9 cellular contexts compared by ENCODE assay signal in the genomic region with DNA sequence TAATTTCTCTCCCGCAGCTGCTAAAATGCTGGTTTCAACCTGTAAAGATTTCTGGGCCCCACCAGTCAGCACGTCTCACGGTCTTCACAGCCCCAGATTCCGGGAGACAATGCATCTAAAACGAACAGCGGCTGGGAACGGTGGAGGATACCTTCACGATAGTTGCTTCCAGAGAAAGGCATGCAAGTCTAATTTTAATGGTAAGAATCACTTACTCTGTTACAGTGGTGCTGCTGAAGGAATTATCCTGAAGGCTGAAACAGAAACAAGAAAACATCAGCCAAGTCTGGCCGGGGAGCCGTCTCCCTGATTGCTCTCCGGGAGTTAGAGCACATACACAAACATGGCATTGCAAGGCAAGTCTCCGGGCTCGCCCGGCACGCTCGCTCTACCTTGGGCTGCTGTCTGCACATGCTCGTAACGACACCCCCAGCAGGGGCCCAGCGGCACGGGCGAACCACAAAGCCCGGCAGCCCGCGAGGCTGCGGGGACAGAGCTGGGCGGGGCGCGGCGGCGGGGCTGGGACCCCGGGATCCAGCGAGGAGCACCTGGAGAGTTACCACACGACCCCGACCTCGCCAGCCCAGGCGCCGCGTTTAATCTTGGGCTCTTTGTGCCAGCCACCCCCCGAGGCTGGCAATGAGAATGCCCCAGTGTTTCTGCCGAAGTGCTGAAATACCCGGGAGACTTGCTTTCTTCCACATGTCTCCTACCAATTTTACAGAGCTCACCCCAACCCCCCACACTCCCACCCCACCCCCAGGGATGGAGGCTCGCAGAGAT. TPM values are rescaled to one million over a fixed set of nuclear protein-coding genes. Genes with fewer than 3 reads are reported as not detected.
DNase-seq lines count a peak whose midpoint lies in the region; ATAC-seq, FAIRE-seq and TF ChIP-seq lines count a peak whose summit lies in the region.
"Had no signal": no experiment of that assay in that cellular context is flagged by ENCODE, and none has a peak within 500 bp of the region (broad histone marks: within the 10 kb centered on the region; RNA-seq: fewer than 3 reads in every experiment).

A gene (minus strand): TSS at position 366 of the 783 bp plus-strand sequence. CDS start 89 bp downstream, at position 277.

- H3K4me1 ChIP-seq in NT2/D1 (ENCODE audit: insufficient read depth, insufficient read length) (no peaks in the 10 kb centered on the region), keratinocyte (ENCODE audit: control insufficient read depth, extremely low read depth, insufficient read depth, low read length) (peaks cover 7% of the 10 kb centered on the region), small intestine (ENCODE audit: control insufficient read depth in 2 of 2, insufficient read depth in 1 of 2, low read depth in 1 of 2, low read length in 1 of 2) (peaks cover 0 to 3% of the 10 kb centered on the region in 2 donors)

- H3K9ac ChIP-seq in NT2/D1 (ENCODE audit: insufficient read length, low read depth) = peak within 1 kb of the TSS; percentile 72
- peak within 1 kb of the TSS; percentile 35 for H3K9ac ChIP-seq in keratinocyte (ENCODE audit: control insufficient read depth, extremely low read depth, insufficient read depth, low read length)

- WGBS in small intestine, 3 donors = 1 to 3% (median 1%) methylated on average over 37 to 42 of the region's 42 CpGs

- H3K36me3 ChIP-seq in NT2/D1 (ENCODE audit: insufficient read depth, insufficient read length, low read length) (no peaks in the 10 kb centered on the region), keratinocyte (ENCODE audit: control insufficient read depth in 2 of 2, extremely low read depth in 1 of 2, insufficient read depth in 2 of 2, low read length in 2 of 2) (no peaks in the 10 kb centered on the region), small intestine (ENCODE audit: control insufficient read depth in 2 of 2, insufficient read depth in 2 of 2, low read length in 2 of 2) (no peaks in the 10 kb centered on the region)

- peak; percentile 80 for FAIRE-seq in keratinocyte (lab: Jason Lieb, UNC)
- no peak for FAIRE-seq in small intestine (lab: Jason Lieb, UNC)
- FAIRE-seq: TTC549 had no signal

- H3K27ac ChIP-seq in keratinocyte (ENCODE audit: control insufficient read depth, insufficient read depth, low read length) (no peak within 1 kb of the TSS), small intestine (ENCODE audit: low read depth in 1 of 2, low read length in 1 of 2) (peak within 1 kb of the TSS in 1 of 2 donors; percentile 77)

- peak; percentile 68 for DNase-seq in DMS53 treated with DMSO at 0.1 percent for 48 hours (lab: John Stamatoyannopoulos, UW; ENCODE audit: unreplicated experiment)
- peak; percentile 40 for DNase-seq in NT2/D1 (ENCODE audit: low read depth, low spot score)
- DNase-seq in cerebellar cortex (ENCODE audit: low spot score) = peak; percentile 84
- DNase-seq in keratinocyte (ENCODE audit: low read depth, low spot score) = no peak
- DNase-seq in small intestine = peak; percentile 49

- H3K4me3 ChIP-seq in NT2/D1 (ENCODE audit: insufficient read length, low read depth) = peak within 1 kb of the TSS; percentile 44
- peak within 1 kb of the TSS; percentile 28 to 75 (median 73) for H3K4me3 ChIP-seq in keratinocyte (ENCODE audit: control insufficient read depth in 2 of 3, extremely low read depth in 1 of 3, insufficient read depth in 2 of 3, low read depth in 1 of 3, low read length in 3 of 3)
- peak within 1 kb of the TSS; percentile 12 to 42 for H3K4me3 ChIP-seq in small intestine (ENCODE audit: low read depth in 1 of 2, low read length in 2 of 2)

- H3K27me3 ChIP-seq in NT2/D1 (ENCODE audit: insufficient read depth, insufficient read length) (no peaks in the 10 kb centered on the region), keratinocyte (ENCODE audit: control insufficient read depth, extremely low read depth, insufficient read depth, low read length) (no peaks in the 10 kb centered on the region), small intestine (ENCODE audit: control insufficient read depth in 2 of 2, insufficient read depth in 2 of 2, low read length in 2 of 2) (peaks cover 0 to 2% of the 10 kb centered on the region in 2 donors)

- dilution Hi-C loops in keratinocyte (cut with MboI; ENCODE audit: extremely low pct_ligation_motif_present, low sequenced_read_pairs) = no loop called here

- ATAC-seq in HG02970 (IDR thresholded peaks at IDR 0.05; ENCODE audit: low FRiP score, unreplicated experiment) (peak; percentile 70), HG02588 (IDR thresholded peaks at IDR 0.05; ENCODE audit: unreplicated experiment) (no peak), HG03025 (IDR thresholded peaks at IDR 0.05; ENCODE audit: low FRiP score, unreplicated experiment) (no peak)

- peak within 1 kb of the TSS; percentile 94 for H2AFZ ChIP-seq in keratinocyte (ENCODE audit: control insufficient read depth, low read length)

- H3K9me1 ChIP-seq in keratinocyte (ENCODE audit: control insufficient read depth, extremely low read depth, insufficient read depth, low read length) = no peaks in the 10 kb centered on the region

- peak within 1 kb of the TSS; percentile 96 for H3K4me2 ChIP-seq in keratinocyte (ENCODE audit: control insufficient read depth, extremely low read depth, insufficient read depth, low read depth, low read length)

- no peaks in the 10 kb centered on the region for H3K79me2 ChIP-seq in keratinocyte (ENCODE audit: control insufficient read depth, insufficient read depth, low read length)

- TF ChIP-seq CTCF in keratinocyte (optimal IDR thresholded peaks at IDR 0.05 in 1 of 3, IDR thresholded peaks at IDR 0.05 in 1 of 3, conservative IDR thresholded peaks at IDR 0.05 in 1 of 3; ENCODE audit: extremely low read depth in 1 of 3, insufficient read depth in 2 of 3, low read length in 3 of 3) = no peak

- H3K9me3 ChIP-seq in NT2/D1 (ENCODE audit: insufficient read depth, low read length) (no peaks in the 10 kb centered on the region), keratinocyte (ENCODE audit: control insufficient read depth, low read depth, low read length) (no peaks in the 10 kb centered on the region), small intestine (ENCODE audit: control insufficient read depth, low read depth) (no peaks in the 10 kb centered on the region)

- no peaks in the 10 kb centered on the region for H4K20me1 ChIP-seq in keratinocyte (ENCODE audit: control insufficient read depth, extremely low read depth, insufficient read depth, low read length)

RNA-seq across cellular contexts. Expression of the gene that starts here (rescaled TPM):
- polyA plus RNA-seq in keratinocyte = 0.08 to 1.2 TPM (median 0.58 TPM) in 3 replicates
- 0.52 TPM for polyA plus RNA-seq in keratinocyte (2011; ENCODE audit: low read depth)
- 0.27 and 0.34 TPM in 2 replicates for polyA plus RNA-seq in keratinocyte (2011; cell fraction: cytosol; rRNA removed)
- polyA plus RNA-seq in keratinocyte (2011; cell fraction: nucleus; rRNA removed) = 1.1 and 2.4 TPM in 2 replicates
- polyA plus RNA-seq in keratinocyte (2012; ENCODE audit: low replicate concordance) = 0.09 and 0.37 TPM in 2 replicates
- polyA minus RNA-seq in keratinocyte = 1.7 to 6.9 TPM (median 6.1 TPM) in 3 replicates
- not detected for polyA minus RNA-seq in keratinocyte (2011; cell fraction: cytosol; rRNA and poly(A)+ RNA removed)
- polyA minus RNA-seq in keratinocyte (2011; cell fraction: nucleus; rRNA and poly(A)+ RNA removed) = 3.3 and 4.6 TPM in 2 replicates
- 1 to 10 TPM in 2 of 3 donors, not detected in 1; 1.1 to 3.3 TPM for polyA plus RNA-seq in small intestine
